1 cellular context compared by ENCODE assay signal in the genomic region with DNA sequence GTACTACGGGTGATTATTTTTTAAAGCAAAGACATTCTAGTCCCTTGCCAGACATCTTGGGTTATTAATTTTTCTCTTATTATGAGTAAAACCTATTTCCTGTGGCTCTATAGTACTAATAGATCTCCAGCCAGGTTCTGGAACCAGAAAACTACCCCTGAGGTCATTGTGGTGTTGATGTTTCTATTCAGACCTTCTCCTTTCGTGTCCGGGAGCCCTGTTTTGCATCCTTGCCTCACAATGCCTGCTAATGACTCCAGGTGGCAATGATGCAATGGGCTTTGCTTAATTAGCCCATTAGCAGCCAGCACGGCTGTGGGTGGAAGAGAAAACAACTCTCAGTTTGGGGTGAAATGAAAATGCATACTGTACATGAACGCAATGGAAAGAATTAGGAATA.
TF ChIP-seq lines count a peak whose summit lies in the region.

No MANE protein-coding gene starts in this region.

TF ChIP-seq in GM12878, 131 proteins besides CTCF, POLR2A, EP300 and RAD21 (continued from another document):
- TF ChIP-seq, protein P1, sequence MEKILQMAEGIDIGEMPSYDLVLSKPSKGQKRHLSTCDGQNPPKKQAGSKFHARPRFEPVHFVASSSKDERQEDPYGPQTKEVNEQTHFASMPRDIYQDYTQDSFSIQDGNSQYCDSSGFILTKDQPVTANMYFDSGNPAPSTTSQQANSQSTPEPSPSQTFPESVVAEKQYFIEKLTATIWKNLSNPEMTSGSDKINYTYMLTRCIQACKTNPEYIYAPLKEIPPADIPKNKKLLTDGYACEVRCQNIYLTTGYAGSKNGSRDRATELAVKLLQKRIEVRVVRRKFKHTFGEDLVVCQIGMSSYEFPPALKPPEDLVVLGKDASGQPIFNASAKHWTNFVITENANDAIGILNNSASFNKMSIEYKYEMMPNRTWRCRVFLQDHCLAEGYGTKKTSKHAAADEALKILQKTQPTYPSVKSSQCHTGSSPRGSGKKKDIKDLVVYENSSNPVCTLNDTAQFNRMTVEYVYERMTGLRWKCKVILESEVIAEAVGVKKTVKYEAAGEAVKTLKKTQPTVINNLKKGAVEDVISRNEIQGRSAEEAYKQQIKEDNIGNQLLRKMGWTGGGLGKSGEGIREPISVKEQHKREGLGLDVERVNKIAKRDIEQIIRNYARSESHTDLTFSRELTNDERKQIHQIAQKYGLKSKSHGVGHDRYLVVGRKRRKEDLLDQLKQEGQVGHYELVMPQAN (conservative IDR thresholded peaks at IDR 0.05) = no peak
- TF ChIP-seq CHD2 (IDR thresholded peaks at IDR 0.05; ENCODE audit: borderline replicate concordance, low read depth, low read length) = peak; percentile 34; the same call in 1 of the 2 replicates
- TF ChIP-seq NR2C1 (IDR thresholded peaks at IDR 0.05) = no peak
- TF ChIP-seq, protein P2, sequence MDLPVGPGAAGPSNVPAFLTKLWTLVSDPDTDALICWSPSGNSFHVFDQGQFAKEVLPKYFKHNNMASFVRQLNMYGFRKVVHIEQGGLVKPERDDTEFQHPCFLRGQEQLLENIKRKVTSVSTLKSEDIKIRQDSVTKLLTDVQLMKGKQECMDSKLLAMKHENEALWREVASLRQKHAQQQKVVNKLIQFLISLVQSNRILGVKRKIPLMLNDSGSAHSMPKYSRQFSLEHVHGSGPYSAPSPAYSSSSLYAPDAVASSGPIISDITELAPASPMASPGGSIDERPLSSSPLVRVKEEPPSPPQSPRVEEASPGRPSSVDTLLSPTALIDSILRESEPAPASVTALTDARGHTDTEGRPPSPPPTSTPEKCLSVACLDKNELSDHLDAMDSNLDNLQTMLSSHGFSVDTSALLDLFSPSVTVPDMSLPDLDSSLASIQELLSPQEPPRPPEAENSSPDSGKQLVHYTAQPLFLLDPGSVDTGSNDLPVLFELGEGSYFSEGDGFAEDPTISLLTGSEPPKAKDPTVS (IDR thresholded peaks at IDR 0.05; ENCODE audit: low read depth, low read length) = no peak
